Comparison of ENCODE assay signal across 8 cellular contexts in the genomic region with DNA sequence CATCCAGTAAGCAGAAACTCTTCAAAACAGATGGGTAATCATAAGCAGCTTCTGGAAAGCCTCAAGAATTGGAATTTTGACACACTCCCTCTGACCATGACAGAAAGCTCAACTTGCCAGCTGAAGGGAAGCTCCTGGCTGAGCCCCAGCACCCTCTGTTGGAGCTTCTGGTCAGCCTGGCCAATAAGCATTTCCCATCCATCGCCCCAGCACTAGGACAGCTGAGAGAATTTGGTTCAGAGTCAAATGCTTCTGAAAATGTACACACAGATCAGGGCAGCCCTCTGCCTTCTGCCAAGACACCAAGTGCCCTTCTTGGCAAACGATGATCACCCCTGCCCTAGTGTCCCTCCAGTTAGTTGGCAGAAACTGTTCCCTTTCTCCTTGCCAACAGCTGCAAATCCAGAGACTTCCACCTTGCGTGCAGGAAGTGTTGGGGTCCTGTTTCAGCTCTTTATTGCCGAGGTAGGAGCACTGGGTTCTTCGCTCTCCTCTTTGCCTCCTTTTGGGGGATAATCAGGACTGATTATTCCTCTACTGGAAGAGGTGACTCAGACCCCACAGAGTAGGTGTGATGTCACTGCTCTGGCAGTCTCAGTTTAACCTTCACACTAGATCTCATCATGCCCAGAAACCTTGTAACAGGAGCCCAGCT. TPM values are rescaled to one million over a fixed set of nuclear protein-coding genes. Genes with fewer than 3 reads are reported as not detected.
DNase-seq lines count a peak whose midpoint lies in the region; ATAC-seq and TF ChIP-seq lines count a peak whose summit lies in the region.

No MANE protein-coding gene starts in this region.

- peaks cover 29% of the 10 kb centered on the region for H3K36me3 Mint-ChIP-seq in activated naive CD8-positive, alpha-beta T cell treated with anti-CD3 and anti-CD28 coated beads, Interleukin-2, amount 50 U/mL, for 24 hours (ENCODE audit: low read depth)

- peak overlapping the region; percentile 97 for H3K27ac Mint-ChIP-seq in activated naive CD8-positive, alpha-beta T cell treated with anti-CD3 and anti-CD28 coated beads, Interleukin-2, amount 50 U/mL, for 24 hours

- peak overlapping the region; percentile 62 for H3K4me3 ChIP-seq in Loucy (ENCODE audit: low read length, poor library complexity, severe bottlenecking)
- peak overlapping the region; percentile 17 for H3K4me3 ChIP-seq in skeletal muscle cell (ENCODE audit: low read depth, low read length)

- no peaks in the 10 kb centered on the region for H3K9me3 Mint-ChIP-seq in activated naive CD8-positive, alpha-beta T cell treated with anti-CD3 and anti-CD28 coated beads, Interleukin-2, amount 50 U/mL, for 24 hours

- no peaks in the 10 kb centered on the region for H3K27me3 Mint-ChIP-seq in activated naive CD8-positive, alpha-beta T cell treated with anti-CD3 and anti-CD28 coated beads, Interleukin-2, amount 50 U/mL, for 24 hours

- H3K36me3 ChIP-seq in Loucy (ENCODE audit: insufficient read depth, low read length), result no peaks in the 10 kb centered on the region; the same call in 1 of the 2 replicates

- no peaks in the 10 kb centered on the region for H4K20me1 ChIP-seq in Loucy (ENCODE audit: insufficient read depth, low read length, poor library complexity, severe bottlenecking)

- H3K9ac ChIP-seq in Loucy (ENCODE audit: low read depth, low read length, poor library complexity, severe bottlenecking), result peak overlapping the region; percentile 43

- intact Hi-C loops in left cardiac atrium (cut with DNase I), result no loop called here

- H3K4me1 Mint-ChIP-seq in activated naive CD8-positive, alpha-beta T cell treated with anti-CD3 and anti-CD28 coated beads, Interleukin-2, amount 50 U/mL, for 24 hours, result peaks cover 46% of the 10 kb centered on the region

- TF ChIP-seq CTCF in Loucy (conservative IDR thresholded peaks at IDR 0.05; ENCODE audit: low read length), result no peak

- no peaks in the 10 kb centered on the region for H3K27me3 ChIP-seq in Loucy (ENCODE audit: insufficient read depth, low read length, poor library complexity, severe bottlenecking)

- no peaks in the 10 kb centered on the region for H3K9me3 ChIP-seq in Loucy (ENCODE audit: insufficient read depth, low read depth, low read length)

- no peaks in the 10 kb centered on the region for H3K79me2 ChIP-seq in Loucy (ENCODE audit: insufficient read depth, low read length)

- peak overlapping the region; percentile 44; the same call in 1 of the 2 replicates for H2AFZ ChIP-seq in Loucy (ENCODE audit: low read length)

- peak; percentile 81 for DNase-seq in AG20443 (ENCODE audit: low spot score)
- DNase-seq in activated naive CD8-positive, alpha-beta T cell treated with anti-CD3 and anti-CD28 coated beads, Interleukin-2, amount 50 U/mL, for 24 hours, result peak; percentile 25
- DNase-seq in left cardiac atrium, result peak; percentile 79
- DNase-seq in skeletal muscle cell (ENCODE audit: low read depth), result peak; percentile 53
- DNase-seq in GDM1 (lab: John Stamatoyannopoulos, UW), result no peak
- DNase-seq in NOMO-1 treated with dmso at 0.1 percent for 144 hours (lab: John Stamatoyannopoulos, UW; ENCODE audit: unreplicated experiment), result no peak

- ATAC-seq in activated naive CD8-positive, alpha-beta T cell treated with anti-CD3 and anti-CD28 coated beads, Interleukin-2, amount 50 U/mL, for 24 hours, result peak; percentile 94
- peak; percentile 90 to 91 for ATAC-seq in left cardiac atrium
- no peak for ATAC-seq in HG03457 (IDR thresholded peaks at IDR 0.05; ENCODE audit: unreplicated experiment)

- no peaks in the 10 kb centered on the region for H3K9me2 ChIP-seq in Loucy (replicated peaks; ENCODE audit: low read depth, low read length)

- peak overlapping the region; percentile 72 for H3K4me3 Mint-ChIP-seq in activated naive CD8-positive, alpha-beta T cell treated with anti-CD3 and anti-CD28 coated beads, Interleukin-2, amount 50 U/mL, for 24 hours

- H3K4me1 ChIP-seq in Loucy (ENCODE audit: insufficient read depth, low read length, poor library complexity, severe bottlenecking), result peaks cover 27% of the 10 kb centered on the region

- peaks cover 2% of the 10 kb centered on the region; the same call in 1 of the 2 replicates for H3F3A ChIP-seq in Loucy (ENCODE audit: low read depth)

- peak overlapping the region; percentile 87 for H3K4me2 ChIP-seq in Loucy (ENCODE audit: low read depth, low read length, poor library complexity, severe bottlenecking)

RNA-seq across cellular contexts. Expression of a gene that starts 11.9 kb away (rescaled TPM):
- 1 to 10 TPM; 6.1 to 6.7 TPM for total RNA-seq in left cardiac atrium

RNA-seq across cellular contexts. Expression of a gene that starts 26.9 kb away (rescaled TPM):
- 10 to 100 TPM; 15.6 to 18.6 TPM for total RNA-seq in left cardiac atrium

Comparison
In these comparisons a context has a peak if more than half of its experiments do, and no peak if none do; other contexts are left out.
1. DNase-seq: peak in AG20443 (single experiment), activated naive CD8-positive, alpha-beta T cell treated with anti-CD3 and anti-CD28 coated beads, Interleukin-2, amount 50 U/mL, for 24 hours (single experiment), left cardiac atrium (single experiment) and skeletal muscle cell (single experiment); none in GDM1 (single experiment) and NOMO-1 treated with dmso at 0.1 percent for 144 hours (single experiment).